Comparison of ENCODE assay signal across 22 cellular contexts in genomic region chr18:78685980-78686530, GRCh38.
A peak's percentile ranks its signal among the peaks of the same experiment; 100 is the strongest.
DNase-seq lines count a peak whose midpoint lies in the region; ATAC-seq and TF ChIP-seq lines count a peak whose summit lies in the region.
"Had no signal": no experiment of that assay in that cellular context is flagged by ENCODE, and none has a peak within 500 bp of the region (broad histone marks: within the 10 kb centered on the region; RNA-seq: fewer than 3 reads in every experiment).

No MANE protein-coding gene starts in this region.

- TF ChIP-seq CTCF in vagina (IDR thresholded peaks at IDR 0.05) = no peak

- H3K4me1 ChIP-seq in vagina = no peaks in the 10 kb centered on the region
- H3K4me1 ChIP-seq: BE2C, BLaER1 had no signal

- H3K4me3 ChIP-seq in vagina = no peak overlapping the region
- H3K4me3 ChIP-seq: BLaER1, GM12878 had no signal

- DNase-seq in mesenteric fat pad (ENCODE audit: low spot score) (peak; percentile 78), posterior vena cava (ENCODE audit: low spot score) (peak; percentile 66), vagina (ENCODE audit: extremely low spot score in 2 of 2) (no peak)
- DNase-seq in activated CD4-positive, alpha-beta T cell treated with anti-CD3 and anti-CD28 coated beads, Interleukin-2, amount 50 U/mL, for 1 hour = no peak
- DNase-seq: 8988T; ACHN; BE2C; C1 segment of cervical spinal cord; CD4-positive, alpha-beta memory T cell; CD4-positive, CD25-positive, alpha-beta regulatory T cell; CD8-positive, alpha-beta memory T cell; COR-L47; DMS 273 treated with DMSO at 0.1 percent for 48 hours; DMS153; DMS53; DMS79; DND-41; EL; GDM1 had no signal

- H3K27ac ChIP-seq in vagina = no peak overlapping the region
- H3K27ac ChIP-seq: BLaER1 had no signal

- ATAC-seq in GM21360 (IDR thresholded peaks at IDR 0.05; ENCODE audit: unreplicated experiment) = no peak
- ATAC-seq: GM12878 had no signal

- H3K9me3 ChIP-seq in vagina = no peaks in the 10 kb centered on the region
- H3K9me3 ChIP-seq: BE2C, BLaER1 had no signal

- H3K36me3 ChIP-seq in vagina = no peaks in the 10 kb centered on the region
- H3K36me3 ChIP-seq: BE2C, BLaER1 had no signal

- H3K27me3 ChIP-seq in vagina = no peaks in the 10 kb centered on the region
- H3K27me3 ChIP-seq: BE2C, BLaER1 had no signal

- no peak for TF ChIP-seq POLR2A in vagina (IDR thresholded peaks at IDR 0.05)

- intact Hi-C loops in posterior vena cava (cut with DNase I) (no loop called here), vagina (cut with DNase I) (no loop called here)

Comparison
In these comparisons a context has a peak if more than half of its experiments do, and no peak if none do; other contexts are left out.
1. DNase-seq: peak in mesenteric fat pad (single experiment) and posterior vena cava (single experiment); none in vagina (0 of 2) and activated CD4-positive, alpha-beta T cell treated with anti-CD3 and anti-CD28 coated beads, Interleukin-2, amount 50 U/mL, for 1 hour (single experiment).